Comparison of ENCODE assay signal across 1 cellular context in the genomic region with DNA sequence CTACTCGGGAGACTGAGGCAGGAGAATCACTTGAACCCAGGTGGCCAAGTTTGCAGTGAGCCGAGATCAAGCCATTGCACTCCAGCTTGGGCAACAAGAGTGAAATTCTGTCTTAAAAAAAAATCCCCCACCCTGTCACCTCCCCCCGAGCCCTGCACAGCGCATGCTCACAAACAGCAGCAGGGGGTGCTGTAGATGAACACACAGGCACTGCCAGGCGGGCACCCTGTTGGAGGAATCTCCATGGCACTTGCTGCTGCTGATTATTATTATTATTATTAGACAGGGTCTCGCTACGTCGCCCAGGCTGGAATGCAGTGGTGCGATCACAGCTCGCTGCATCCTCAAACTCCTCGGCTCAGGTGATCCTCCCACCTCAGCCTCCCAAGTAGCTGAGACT.
TF ChIP-seq lines count a peak whose summit lies in the region.

No MANE protein-coding gene starts in this region.

TF ChIP-seq in GM12878, 131 proteins besides CTCF, POLR2A, EP300 and RAD21 (continued from another document):
- TF ChIP-seq, protein P1, sequence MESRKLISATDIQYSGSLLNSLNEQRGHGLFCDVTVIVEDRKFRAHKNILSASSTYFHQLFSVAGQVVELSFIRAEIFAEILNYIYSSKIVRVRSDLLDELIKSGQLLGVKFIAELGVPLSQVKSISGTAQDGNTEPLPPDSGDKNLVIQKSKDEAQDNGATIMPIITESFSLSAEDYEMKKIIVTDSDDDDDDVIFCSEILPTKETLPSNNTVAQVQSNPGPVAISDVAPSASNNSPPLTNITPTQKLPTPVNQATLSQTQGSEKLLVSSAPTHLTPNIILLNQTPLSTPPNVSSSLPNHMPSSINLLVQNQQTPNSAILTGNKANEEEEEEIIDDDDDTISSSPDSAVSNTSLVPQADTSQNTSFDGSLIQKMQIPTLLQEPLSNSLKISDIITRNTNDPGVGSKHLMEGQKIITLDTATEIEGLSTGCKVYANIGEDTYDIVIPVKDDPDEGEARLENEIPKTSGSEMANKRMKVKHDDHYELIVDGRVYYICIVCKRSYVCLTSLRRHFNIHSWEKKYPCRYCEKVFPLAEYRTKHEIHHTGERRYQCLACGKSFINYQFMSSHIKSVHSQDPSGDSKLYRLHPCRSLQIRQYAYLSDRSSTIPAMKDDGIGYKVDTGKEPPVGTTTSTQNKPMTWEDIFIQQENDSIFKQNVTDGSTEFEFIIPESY (IDR thresholded peaks at IDR 0.05) = peak; percentile 72; the same call in 1 of the 2 replicates
TF ChIP-seq in GM12878: peak in this region for 1.
